In the genomic region with DNA sequence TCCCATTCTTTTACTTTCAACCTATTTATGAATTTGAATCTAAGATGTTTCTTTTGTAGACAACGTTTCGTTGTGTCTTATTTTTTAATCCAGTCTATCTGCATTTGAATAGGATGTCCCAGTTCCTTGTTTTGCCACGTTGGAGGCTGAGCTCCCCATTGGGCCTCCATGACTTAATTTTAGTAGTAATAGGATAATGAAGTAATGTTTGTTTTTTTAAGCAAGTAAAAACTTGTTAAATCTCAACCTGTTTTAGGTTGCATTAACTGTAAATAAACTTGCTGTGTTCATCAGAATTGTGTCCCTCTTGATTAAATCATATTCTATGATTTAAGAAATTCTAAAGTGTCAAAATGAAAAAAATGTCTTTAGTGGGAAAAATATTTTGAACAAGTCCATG, we compare ENCODE assay signal across 31 cellular contexts.
"Had no signal": no experiment of that assay in that cellular context is flagged by ENCODE, and none has a peak within 500 bp of the region (broad histone marks: within the 10 kb centered on the region; RNA-seq: fewer than 3 reads in every experiment).

No MANE protein-coding gene starts in this region.

- H3K27ac Mint-ChIP-seq: activated CD4-positive, alpha-beta memory T cell treated with anti-CD3 and anti-CD28 coated beads for 36 hours; activated naive CD4-positive, alpha-beta T cell treated with anti-CD3 and anti-CD28 coated beads, Interleukin-2, amount 50 U/mL, for 72 hours; activated T-cell treated with anti-CD3 and anti-CD28 coated beads, Interleukin-2, amount 50 U/mL, for 24 hours; stimulated activated memory B cell treated with anti-CD40 and anti-IgM and Interleukin-4, amounts not matched to agents 10 μg/mL and 1 μg/mL and 100 μg/mL, for 72 hours; T-helper 1 cell treated with Interleukin-12 subunit alpha and Interleukin-12 subunit beta and Interleukin-4 antibody, amounts not matched to agents 30 μg/mL and 1 μg/mL, for 36 hours had no signal

- H3K9me3 Mint-ChIP-seq: activated CD4-positive, alpha-beta memory T cell treated with anti-CD3 and anti-CD28 coated beads for 36 hours; activated naive CD4-positive, alpha-beta T cell treated with anti-CD3 and anti-CD28 coated beads, Interleukin-2, amount 50 U/mL, for 72 hours; activated T-cell treated with anti-CD3 and anti-CD28 coated beads, Interleukin-2, amount 50 U/mL, for 24 hours; stimulated activated memory B cell treated with anti-CD40 and anti-IgM and Interleukin-4, amounts not matched to agents 10 μg/mL and 1 μg/mL and 100 μg/mL, for 72 hours; stimulated activated naive CD8-positive, alpha-beta T cell treated with anti-CD3 and anti-CD28 coated beads, Interleukin-15, amount 100 ng/mL, for 72 hours; T-helper 1 cell treated with Interleukin-12 subunit alpha and Interleukin-12 subunit beta and Interleukin-4 antibody, amounts not matched to agents 30 μg/mL and 1 μg/mL, for 36 hours had no signal

- DNase-seq: activated CD4-positive, alpha-beta memory T cell treated with anti-CD3 and anti-CD28 coated beads for 36 hours; activated CD4-positive, alpha-beta T cell treated with anti-CD3 and anti-CD28 coated beads for 48 hours; activated CD8-positive, alpha-beta memory T cell treated with anti-CD3 and anti-CD28 coated beads, Interleukin-2, amount 50 U/mL, for 4 hours; activated gamma-delta T cell treated with Interleukin-2 at 50 U/mL for 16 hours; activated T-cell treated with anti-CD3 and anti-CD28 coated beads, Interleukin-2, amount 50 U/mL, for 24 hours; adrenal gland; aorta; body of pancreas; cortex of kidney; foreskin keratinocyte; left ventricle myocardium inferior; psoas muscle; sigmoid colon; stimulated activated CD4-positive, alpha-beta T cell treated with anti-CD3 and anti-CD28 coated beads, Interleukin-1b, Interleukin-23, amount 100 ng/mL, for 48 hours; stimulated activated CD4-positive, alpha-beta T cell treated with anti-CD3 and anti-CD28 coated beads, Interleukin-4, amount 100 ng/mL, for 4 hours; stimulated activated CD8-positive, alpha-beta memory T cell treated with anti-CD3 and anti-CD28 coated beads, Interleukin-4, amount 100 ng/mL, for 48 hours; stimulated activated naive CD8-positive, alpha-beta T cell treated with anti-CD3 and anti-CD28 coated beads, Interleukin-15, amount 100 ng/mL, for 72 hours; substantia nigra; SW 1271; T-helper 9 cell; upper lobe of left lung had no signal

- H3K27me3 Mint-ChIP-seq: activated CD4-positive, alpha-beta memory T cell treated with anti-CD3 and anti-CD28 coated beads for 36 hours; activated T-cell treated with anti-CD3 and anti-CD28 coated beads, Interleukin-2, amount 50 U/mL, for 24 hours; stimulated activated memory B cell treated with anti-CD40 and anti-IgM and Interleukin-4, amounts not matched to agents 10 μg/mL and 1 μg/mL and 100 μg/mL, for 72 hours; stimulated activated naive CD8-positive, alpha-beta T cell treated with anti-CD3 and anti-CD28 coated beads, Interleukin-15, amount 100 ng/mL, for 72 hours had no signal

- H3K4me3 ChIP-seq: adrenal gland, body of pancreas, esophagus muscularis mucosa, left ventricle myocardium inferior, lung, psoas muscle, sigmoid colon, smooth muscle cell, upper lobe of left lung, vagina had no signal

- ATAC-seq: activated CD4-positive, CD25-positive, alpha-beta regulatory T cell treated with anti-CD3 and anti-CD28 coated beads, Interleukin-2, amount 50 U/mL, for 24 hours; activated naive CD4-positive, alpha-beta T cell treated with anti-CD3 and anti-CD28 coated beads, Interleukin-2, amount 50 U/mL, for 72 hours; body of pancreas; foreskin keratinocyte; stimulated activated memory B cell treated with anti-CD40 and anti-IgM and Interleukin-4, amounts not matched to agents 10 μg/mL and 1 μg/mL and 100 μg/mL, for 72 hours; stimulated activated naive CD8-positive, alpha-beta T cell treated with anti-CD3 and anti-CD28 coated beads, Interleukin-15, amount 100 ng/mL, for 72 hours had no signal

- H3K4me1 ChIP-seq: foreskin keratinocyte had no signal

- H3K27ac ChIP-seq: adrenal gland, body of pancreas, esophagus muscularis mucosa, foreskin keratinocyte, left ventricle myocardium inferior, parathyroid adenoma, psoas muscle, sigmoid colon, upper lobe of left lung, vagina, VCaP had no signal

- H3K9me3 ChIP-seq: adrenal gland, body of pancreas, esophagus muscularis mucosa, left ventricle myocardium inferior, psoas muscle, sigmoid colon, upper lobe of left lung, vagina had no signal

- H3K27me3 ChIP-seq: adrenal gland, body of pancreas, esophagus muscularis mucosa, foreskin keratinocyte, sigmoid colon, upper lobe of left lung, vagina had no signal

- H3K36me3 ChIP-seq: adrenal gland, esophagus muscularis mucosa, left ventricle myocardium inferior, sigmoid colon, upper lobe of left lung, vagina had no signal

- H3K4me3 Mint-ChIP-seq: activated CD4-positive, alpha-beta memory T cell treated with anti-CD3 and anti-CD28 coated beads for 36 hours; activated T-cell treated with anti-CD3 and anti-CD28 coated beads, Interleukin-2, amount 50 U/mL, for 24 hours; stimulated activated memory B cell treated with anti-CD40 and anti-IgM and Interleukin-4, amounts not matched to agents 10 μg/mL and 1 μg/mL and 100 μg/mL, for 72 hours; stimulated activated naive CD8-positive, alpha-beta T cell treated with anti-CD3 and anti-CD28 coated beads, Interleukin-15, amount 100 ng/mL, for 72 hours; T-helper 1 cell treated with Interleukin-12 subunit alpha and Interleukin-12 subunit beta and Interleukin-4 antibody, amounts not matched to agents 30 μg/mL and 1 μg/mL, for 36 hours had no signal
